11 cellular contexts compared by ENCODE assay signal in genomic region chr1:226764533-226764932, GRCh38. TPM values are rescaled to one million over a fixed set of nuclear protein-coding genes. Genes with fewer than 3 reads are reported as not detected.
DNase-seq lines count a peak whose midpoint lies in the region; ATAC-seq, FAIRE-seq and TF ChIP-seq lines count a peak whose summit lies in the region.
"Had no signal": no experiment of that assay in that cellular context is flagged by ENCODE, and none has a peak within 500 bp of the region (broad histone marks: within the 10 kb centered on the region; RNA-seq: fewer than 3 reads in every experiment).

No MANE protein-coding gene starts in this region.

- H3K4ac ChIP-seq in neuronal stem cell (ENCODE audit: low read length): no peak overlapping the region

- no peak overlapping the region for H2AK5ac ChIP-seq in neuronal stem cell (ENCODE audit: low read depth, low read length)

- H3K36me3 Mint-ChIP-seq in T-helper 1 cell treated with Interleukin-12 subunit alpha and Interleukin-12 subunit beta and Interleukin-4 antibody, amounts not matched to agents 30 μg/mL and 1 μg/mL, for 36 hours (ENCODE audit: low read depth): no peaks in the 10 kb centered on the region

- H3K27ac ChIP-seq in keratinocyte (ENCODE audit: control insufficient read depth, insufficient read depth, low read length): no peak overlapping the region
- no peak overlapping the region for H3K27ac ChIP-seq in neuronal stem cell (replicated peaks; ENCODE audit: low read length)
- H3K27ac ChIP-seq: 22Rv1 had no signal

- no peak overlapping the region for H3K4me3 ChIP-seq in keratinocyte (ENCODE audit: control insufficient read depth in 2 of 3, extremely low read depth in 1 of 3, insufficient read depth in 2 of 3, low read depth in 1 of 3, low read length in 3 of 3)
- no peak overlapping the region for H3K4me3 ChIP-seq in neuronal stem cell (ENCODE audit: low read length in 2 of 2)

- H3K4me1 ChIP-seq in keratinocyte (ENCODE audit: control insufficient read depth, extremely low read depth, insufficient read depth, low read length) (peaks cover 19% of the 10 kb centered on the region), neuronal stem cell (ENCODE audit: control insufficient read depth in 2 of 2, insufficient read depth in 1 of 2, low read depth in 1 of 2, low read length in 2 of 2) (no peaks in the 10 kb centered on the region)

- no peak overlapping the region for H3K9ac ChIP-seq in keratinocyte (ENCODE audit: control insufficient read depth, extremely low read depth, insufficient read depth, low read length)
- no peak overlapping the region for H3K9ac ChIP-seq in neuronal stem cell (ENCODE audit: low read depth, low read length, poor library complexity)

- no peak for TF ChIP-seq CTCF in keratinocyte (optimal IDR thresholded peaks at IDR 0.05 in 1 of 3, IDR thresholded peaks at IDR 0.05 in 1 of 3, conservative IDR thresholded peaks at IDR 0.05 in 1 of 3; ENCODE audit: extremely low read depth in 1 of 3, insufficient read depth in 2 of 3, low read length in 3 of 3)

- H3K4me3 Mint-ChIP-seq in T-helper 1 cell treated with Interleukin-12 subunit alpha and Interleukin-12 subunit beta and Interleukin-4 antibody, amounts not matched to agents 30 μg/mL and 1 μg/mL, for 36 hours: peak overlapping the region; percentile 6
- H3K4me3 Mint-ChIP-seq: nephron had no signal

- no peak overlapping the region for H2BK120ac ChIP-seq in neuronal stem cell (ENCODE audit: low read depth, low read length)

- H4K91ac ChIP-seq in neuronal stem cell (ENCODE audit: low read depth, low read length, poor library complexity): no peak overlapping the region

- no peaks in the 10 kb centered on the region for H3K79me1 ChIP-seq in neuronal stem cell (ENCODE audit: low read depth, low read length)

- peaks cover 24% of the 10 kb centered on the region for H3K27me3 Mint-ChIP-seq in T-helper 1 cell treated with Interleukin-12 subunit alpha and Interleukin-12 subunit beta and Interleukin-4 antibody, amounts not matched to agents 30 μg/mL and 1 μg/mL, for 36 hours (ENCODE audit: low read depth)

- H3K9me3 ChIP-seq in keratinocyte (ENCODE audit: control insufficient read depth, low read depth, low read length) (no peaks in the 10 kb centered on the region), neuronal stem cell (replicated peaks in 1 of 2; ENCODE audit: control insufficient read depth in 2 of 2, insufficient read depth in 1 of 2, low read depth in 1 of 2, low read length in 2 of 2) (no peaks in the 10 kb centered on the region)

- H3K27me3 ChIP-seq in keratinocyte (ENCODE audit: control insufficient read depth, extremely low read depth, insufficient read depth, low read length) (no peaks in the 10 kb centered on the region), neuronal stem cell (ENCODE audit: control insufficient read depth in 3 of 3, insufficient read depth in 3 of 3, low read depth in 1 of 3, low read length in 3 of 3) (peaks cover 0 to 18% (median 0%) of the 10 kb centered on the region in 3 experiments)

- H2AFZ ChIP-seq in keratinocyte (ENCODE audit: control insufficient read depth, low read length) (no peak overlapping the region), neuronal stem cell (ENCODE audit: low read length) (no peak overlapping the region)

- peak; percentile 36 for FAIRE-seq in keratinocyte (lab: Jason Lieb, UNC)

- no peak for DNase-seq in T-helper 1 cell
- DNase-seq in keratinocyte (ENCODE audit: low read depth, low spot score): no peak
- DNase-seq in neuronal stem cell (ENCODE audit: low spot score): no peak
- no peak for DNase-seq in dermis blood vessel endothelial cell
- DNase-seq in NCI-H2227 treated with DMSO at 0.1 percent for 48 hours (lab: John Stamatoyannopoulos, UW): no peak
- DNase-seq: GF-D8 had no signal

- H3K36me3 ChIP-seq in keratinocyte (ENCODE audit: control insufficient read depth in 2 of 2, extremely low read depth in 1 of 2, insufficient read depth in 2 of 2, low read length in 2 of 2) (no peaks in the 10 kb centered on the region), neuronal stem cell (replicated peaks in 1 of 2; ENCODE audit: control insufficient read depth in 2 of 2, insufficient read depth in 2 of 2, low read length in 2 of 2) (no peaks in the 10 kb centered on the region)

- H3K79me2 ChIP-seq in keratinocyte (ENCODE audit: control insufficient read depth, insufficient read depth, low read length): no peaks in the 10 kb centered on the region

- no peaks in the 10 kb centered on the region for H3K9me3 Mint-ChIP-seq in T-helper 1 cell treated with Interleukin-12 subunit alpha and Interleukin-12 subunit beta and Interleukin-4 antibody, amounts not matched to agents 30 μg/mL and 1 μg/mL, for 36 hours
- H3K9me3 Mint-ChIP-seq: nephron had no signal

- H3K4me2 ChIP-seq in keratinocyte (ENCODE audit: control insufficient read depth, extremely low read depth, insufficient read depth, low read depth, low read length) (peak overlapping the region; percentile 64), neuronal stem cell (ENCODE audit: insufficient read depth, low read length, poor library complexity, severe bottlenecking) (no peak overlapping the region)

- no peak overlapping the region for H3K18ac ChIP-seq in neuronal stem cell (ENCODE audit: low read length)

- H2BK12ac ChIP-seq in neuronal stem cell (ENCODE audit: low read length): no peak overlapping the region

- H3K14ac ChIP-seq in neuronal stem cell (ENCODE audit: low read length): no peak overlapping the region

- WGBS in neuronal stem cell (ENCODE audit: extremely low coverage in 2 of 2, insufficient read length in 2 of 2, insufficient replicate concordance in 1 of 2), 2 donors: no CpG with 5 or more reads among the region's 2 CpGs

- H3K4me1 Mint-ChIP-seq in T-helper 1 cell treated with Interleukin-12 subunit alpha and Interleukin-12 subunit beta and Interleukin-4 antibody, amounts not matched to agents 30 μg/mL and 1 μg/mL, for 36 hours (ENCODE audit: low read depth): peaks cover 13% of the 10 kb centered on the region
- H3K4me1 Mint-ChIP-seq: nephron had no signal

- H2BK5ac ChIP-seq in neuronal stem cell (ENCODE audit: low read length): no peak overlapping the region

- dilution Hi-C loops in keratinocyte (cut with MboI; ENCODE audit: extremely low pct_ligation_motif_present, low sequenced_read_pairs): no loop called here

- ATAC-seq in GM21515 (IDR thresholded peaks at IDR 0.05; ENCODE audit: unreplicated experiment) (peak; percentile 96), HG03354 (IDR thresholded peaks at IDR 0.05; ENCODE audit: poor library complexity, severe bottlenecking, unreplicated experiment) (peak; percentile 90)

- H3K9me1 ChIP-seq in keratinocyte (ENCODE audit: control insufficient read depth, extremely low read depth, insufficient read depth, low read length): no peaks in the 10 kb centered on the region

- H4K20me1 ChIP-seq in keratinocyte (ENCODE audit: control insufficient read depth, extremely low read depth, insufficient read depth, low read length): no peaks in the 10 kb centered on the region

- no peak overlapping the region for H2BK15ac ChIP-seq in neuronal stem cell (ENCODE audit: low read length)

- no peak overlapping the region for H4K8ac ChIP-seq in neuronal stem cell (ENCODE audit: low read depth, low read length)

- no peak overlapping the region for H3K23ac ChIP-seq in neuronal stem cell (ENCODE audit: low read depth, low read length, poor library complexity)

- no peak overlapping the region for H3K27ac Mint-ChIP-seq in T-helper 1 cell treated with Interleukin-12 subunit alpha and Interleukin-12 subunit beta and Interleukin-4 antibody, amounts not matched to agents 30 μg/mL and 1 μg/mL, for 36 hours
- H3K27ac Mint-ChIP-seq: nephron had no signal

RNA-seq across cellular contexts. Expression of gene ITPKB, which starts 25.5 kb away (rescaled TPM):
- 3.2 to 4.9 TPM (median 3.2 TPM) in 3 replicates for polyA plus RNA-seq in keratinocyte
- polyA plus RNA-seq in keratinocyte (2011; ENCODE audit: low read depth): 1.3 TPM
- polyA plus RNA-seq in keratinocyte (2011; cell fraction: cytosol; rRNA removed): 2.5 and 2.7 TPM in 2 replicates
- 7.0 and 7.4 TPM in 2 replicates for polyA plus RNA-seq in keratinocyte (2011; cell fraction: nucleus; rRNA removed)
- 3.0 and 7.0 TPM in 2 replicates for polyA plus RNA-seq in keratinocyte (2012; ENCODE audit: low replicate concordance)
- 8.8 to 18.0 TPM (median 9.0 TPM) in 3 replicates for polyA minus RNA-seq in keratinocyte
- 10.7 TPM for polyA minus RNA-seq in keratinocyte (2011; cell fraction: cytosol; rRNA and poly(A)+ RNA removed)
- 11.0 and 15.0 TPM in 2 replicates for polyA minus RNA-seq in keratinocyte (2011; cell fraction: nucleus; rRNA and poly(A)+ RNA removed)
- 6.8 TPM for polyA plus RNA-seq in neuronal stem cell (2013, experiment 1 of 2)
- polyA plus RNA-seq in neuronal stem cell (2013, experiment 2 of 2): 7.0 TPM
- total RNA-seq in dermis blood vessel endothelial cell: 36.9 TPM in 2 replicates
